In genomic region chr12:82696543-82696942, GRCh38 we compare ENCODE assay signal across 23 cellular contexts.
"Had no signal": no experiment of that assay in that cellular context is flagged by ENCODE, and none has a peak within 500 bp of the region (broad histone marks: within the 10 kb centered on the region; RNA-seq: fewer than 3 reads in every experiment).

No MANE protein-coding gene starts in this region.

- H3K27ac ChIP-seq: coronary artery, esophagus muscularis mucosa, gastrocnemius medialis, heart right ventricle, left ventricle myocardium inferior, lower lobe of right lung had no signal

- DNase-seq: dermis blood vessel endothelial cell; dorsolateral prefrontal cortex; effector CD4-positive, alpha-beta T cell; effector memory CD4-positive, alpha-beta T cell; foreskin fibroblast; foreskin melanocyte; gastrocnemius medialis; glutamatergic neuron; head of caudate nucleus; heart right ventricle; hippocampal formation; left cardiac atrium; left ventricle myocardium inferior; lower lobe of right lung; mesenchymal stem cell; mucosa of descending colon; naive B cell; naive thymus-derived CD8-positive, alpha-beta T cell had no signal

- H3K9me3 ChIP-seq: esophagus muscularis mucosa, gastrocnemius medialis, heart right ventricle, left ventricle myocardium inferior, lower lobe of right lung, mucosa of descending colon had no signal

- ATAC-seq: gastrocnemius medialis; heart right ventricle; left cardiac atrium; lower lobe of right lung; mucosa of descending colon; naive thymus-derived CD8-positive, alpha-beta T cell had no signal

- H3K4me3 ChIP-seq: coronary artery, dorsolateral prefrontal cortex, esophagus muscularis mucosa, gastrocnemius medialis, heart right ventricle, left ventricle myocardium inferior, lower lobe of right lung, mucosa of descending colon had no signal

- H3K27me3 ChIP-seq: dorsolateral prefrontal cortex, esophagus muscularis mucosa, gastrocnemius medialis, heart right ventricle had no signal

- H3K4me1 ChIP-seq: esophagus muscularis mucosa, gastrocnemius medialis, heart right ventricle, left ventricle myocardium inferior, lower lobe of right lung had no signal

- H3K36me3 ChIP-seq: esophagus muscularis mucosa, gastrocnemius medialis had no signal

- FAIRE-seq: endothelial cell of umbilical vein, islet of Langerhans, keratinocyte had no signal
